Comparison of ENCODE assay signal across 29 cellular contexts in the genomic region with DNA sequence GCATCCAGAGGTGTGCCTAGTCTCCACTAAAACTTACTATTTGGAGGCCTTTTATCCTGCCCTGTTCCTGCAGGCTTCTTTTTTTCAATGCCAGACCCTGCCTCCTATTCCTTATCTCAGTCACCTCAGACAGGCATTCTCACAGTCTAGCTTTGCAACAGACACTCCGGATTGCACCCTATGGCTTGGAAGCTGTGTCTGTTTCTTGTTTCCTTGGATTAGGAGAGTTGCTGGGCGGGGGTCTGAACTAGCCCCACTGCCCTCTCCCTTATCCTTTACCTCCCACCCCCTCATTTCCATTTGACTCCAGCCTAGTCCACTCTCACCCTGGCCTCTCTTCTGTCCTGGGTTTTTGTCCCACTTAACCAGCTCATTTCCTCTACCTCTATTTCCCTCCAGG.
"Had no signal": no experiment of that assay in that cellular context is flagged by ENCODE, and none has a peak within 500 bp of the region (broad histone marks: within the 10 kb centered on the region; RNA-seq: fewer than 3 reads in every experiment).

No MANE protein-coding gene starts in this region.

- H3K27me3 ChIP-seq: body of pancreas, esophagus squamous epithelium, gastroesophageal sphincter, stomach, transverse colon, vagina had no signal

- H3K9me3 ChIP-seq: body of pancreas, gastroesophageal sphincter, lower lobe of right lung, stomach, transverse colon, vagina had no signal

- DNase-seq: activated CD4-positive, alpha-beta T cell treated with anti-CD3 and anti-CD28 coated beads for 4 hours; activated CD4-positive, alpha-beta T cell treated with anti-CD3 and anti-CD28 coated beads, Interleukin-2, amount 50 U/mL, for 48 hours; activated CD4-positive, CD25-positive, alpha-beta regulatory T cell; activated CD8-positive, alpha-beta memory T cell treated with anti-CD3 and anti-CD28 coated beads, Interleukin-2, amount 50 U/mL, for 48 hours; activated naive CD4-positive, alpha-beta T cell treated with anti-CD3 and anti-CD28 coated beads for 36 hours; activated T-cell treated with anti-CD3 and anti-CD28 coated beads, Interleukin-2, amount 50 U/mL, for 48 hours; anterior cingulate cortex; body of pancreas; effector CD8-positive, alpha-beta T cell; esophagus squamous epithelium; head of caudate nucleus; left colon; lower lobe of right lung; midbrain; natural killer cell; occipital lobe; posterior cingulate gyrus; small intestine; stimulated activated CD4-positive, alpha-beta T cell treated with anti-CD3 and anti-CD28 coated beads, Interleukin-15, amount 100 ng/mL, for 24 hours; stomach; transverse colon had no signal

- H3K27ac Mint-ChIP-seq: activated naive CD4-positive, alpha-beta T cell treated with anti-CD3 and anti-CD28 coated beads for 36 hours; dendritic cell treated with granulocyte-macrophage colony-stimulating factor and Interleukin-4, amounts not matched to agents 40 ng/mL and 50 ng/mL, for 4 days; natural killer cell; stimulated activated memory B cell treated with anti-CD40 and anti-IgM and Interleukin-4, amounts not matched to agents 10 μg/mL and 1 μg/mL and 100 μg/mL, for 72 hours; T-helper 1 cell treated with Interleukin-12 subunit alpha and Interleukin-12 subunit beta and Interleukin-4 antibody, amounts not matched to agents 30 μg/mL and 1 μg/mL, for 36 hours had no signal

- H3K27ac ChIP-seq: body of pancreas, esophagus squamous epithelium, gastroesophageal sphincter, lower lobe of right lung, stomach, transverse colon, vagina had no signal

- H3K36me3 ChIP-seq: esophagus squamous epithelium, gastroesophageal sphincter, lower lobe of right lung, stomach, transverse colon, vagina had no signal

- H3K4me3 Mint-ChIP-seq: activated naive CD4-positive, alpha-beta T cell treated with anti-CD3 and anti-CD28 coated beads for 36 hours; dendritic cell treated with granulocyte-macrophage colony-stimulating factor and Interleukin-4, amounts not matched to agents 40 ng/mL and 50 ng/mL, for 4 days; natural killer cell; stimulated activated memory B cell treated with anti-CD40 and anti-IgM and Interleukin-4, amounts not matched to agents 10 μg/mL and 1 μg/mL and 100 μg/mL, for 72 hours; T-helper 1 cell treated with Interleukin-12 subunit alpha and Interleukin-12 subunit beta and Interleukin-4 antibody, amounts not matched to agents 30 μg/mL and 1 μg/mL, for 36 hours had no signal

- ATAC-seq: body of pancreas; gastroesophageal sphincter; left colon; lower lobe of right lung; natural killer cell; sciatic nerve; stimulated activated memory B cell treated with anti-CD40 and anti-IgM and Interleukin-4, amounts not matched to agents 10 μg/mL and 1 μg/mL and 100 μg/mL, for 72 hours had no signal

- H3K36me3 Mint-ChIP-seq: natural killer cell had no signal

- H3K4me3 ChIP-seq: body of pancreas, esophagus squamous epithelium, gastroesophageal sphincter, lower lobe of right lung, stomach, transverse colon, vagina had no signal

- H3K27me3 Mint-ChIP-seq: dendritic cell treated with granulocyte-macrophage colony-stimulating factor and Interleukin-4, amounts not matched to agents 40 ng/mL and 50 ng/mL, for 4 days; stimulated activated memory B cell treated with anti-CD40 and anti-IgM and Interleukin-4, amounts not matched to agents 10 μg/mL and 1 μg/mL and 100 μg/mL, for 72 hours had no signal

- FAIRE-seq: endothelial cell of umbilical vein, keratinocyte, small intestine had no signal

- H3K4me1 Mint-ChIP-seq: natural killer cell; stimulated activated memory B cell treated with anti-CD40 and anti-IgM and Interleukin-4, amounts not matched to agents 10 μg/mL and 1 μg/mL and 100 μg/mL, for 72 hours had no signal
